ENCODE assay signal across 22 cellular contexts in genomic region chr12:124529595-124530276, GRCh38. TPM values are rescaled to one million over a fixed set of nuclear protein-coding genes. Genes with fewer than 3 reads are reported as not detected.
DNase-seq lines count a peak whose midpoint lies in the region; ATAC-seq and TF ChIP-seq lines count a peak whose summit lies in the region.
"Had no signal": no experiment of that assay in that cellular context is flagged by ENCODE, and none has a peak within 500 bp of the region (broad histone marks: within the 10 kb centered on the region; RNA-seq: fewer than 3 reads in every experiment).

No MANE protein-coding gene starts in this region.

- no peak overlapping the region for H2AFZ ChIP-seq in MM.1S (ENCODE audit: low read length)

- H3K9me3 Mint-ChIP-seq in brain = peaks cover 0 to 8% (median 0%) of the 10 kb centered on the region in 5 experiments
- H3K9me3 Mint-ChIP-seq in osteocyte (ENCODE audit: unreplicated experiment) = peaks cover 5% of the 10 kb centered on the region
- H3K9me3 Mint-ChIP-seq: CD4-positive, alpha-beta T cell; HFFc6 had no signal

- H3K9me2 ChIP-seq in MM.1S (replicated peaks; ENCODE audit: insufficient read depth, low read length) = no peaks in the 10 kb centered on the region

- CTCF ChIA-PET in A673 (lab: Charles Lee) = no interaction called here

- no peak for DNase-seq in A673 (ENCODE audit: low spot score)
- peak; percentile 6 for DNase-seq in MM.1S
- no peak for DNase-seq in osteocyte (ENCODE audit: extremely low spot score, unreplicated experiment)
- DNase-seq in amygdala (lab: John Stamatoyannopoulos, UW) = no peak
- DNase-seq in activated CD4-positive, alpha-beta T cell treated with anti-CD3 and anti-CD28 coated beads for 48 hours = no peak
- DNase-seq: 8988T; CD4-positive, alpha-beta T cell; H9; HFFc6; Karpas-422; MV-4-11; NCI-H1105; NCI-H2029; NCI-H524 treated with DMSO at 0.1 percent for 48 hours; NCI-H774; NK-92 treated with Interleukin-12 subunit alpha and Interleukin-12 subunit beta, amount 100 ng/mL, for 24 hours; PC-3 had no signal

- H3K4me3 Mint-ChIP-seq in brain (no peak overlapping the region), osteocyte (ENCODE audit: unreplicated experiment) (no peak overlapping the region)
- H3K4me3 Mint-ChIP-seq: CD4-positive, alpha-beta T cell; H9; HFFc6 had no signal

- POLR2A ChIA-PET in A673 (lab: Charles Lee; ENCODE audit: low non-redundant PET) = no interaction called here

- H3K9me3 ChIP-seq in A673 (ENCODE audit: low read depth, low read length, poor library complexity, severe bottlenecking) (peaks cover 5% of the 10 kb centered on the region), MM.1S (replicated peaks; ENCODE audit: insufficient read depth, low read length) (no peaks in the 10 kb centered on the region)

- no peaks in the 10 kb centered on the region for H4K20me1 ChIP-seq in MM.1S (ENCODE audit: insufficient read depth, low read length)

- H3K27ac Mint-ChIP-seq in brain = peak overlapping the region in 4 of 5 experiments; percentile 28 to 85 (median 78)
- peak overlapping the region; percentile 16 for H3K27ac Mint-ChIP-seq in osteocyte (ENCODE audit: unreplicated experiment)
- H3K27ac Mint-ChIP-seq: H9, HFFc6 had no signal

- no peaks in the 10 kb centered on the region for H3K27me3 Mint-ChIP-seq in brain
- no peaks in the 10 kb centered on the region for H3K27me3 Mint-ChIP-seq in osteocyte (ENCODE audit: unreplicated experiment)
- H3K27me3 Mint-ChIP-seq: CD4-positive, alpha-beta T cell had no signal

- H3K4me1 ChIP-seq in A673 (ENCODE audit: insufficient read depth, low read length, poor library complexity, severe bottlenecking) = peaks cover 59% of the 10 kb centered on the region
- no peaks in the 10 kb centered on the region for H3K4me1 ChIP-seq in MM.1S (ENCODE audit: low read length)

- no peaks in the 10 kb centered on the region for H3F3A ChIP-seq in MM.1S (ENCODE audit: insufficient read depth, low read length)

- TF ChIP-seq CTCF in A673 (conservative IDR thresholded peaks at IDR 0.05; ENCODE audit: low read depth, low read length) = no peak
- TF ChIP-seq CTCF in MM.1S (IDR thresholded peaks at IDR 0.05; ENCODE audit: low read length) = no peak
- TF ChIP-seq CTCF in brain (conservative IDR thresholded peaks at IDR 0.05) = no peak
- TF ChIP-seq CTCF in osteocyte (IDR thresholded peaks at IDR 0.05) = no peak

- H3K36me3 ChIP-seq in A673 (ENCODE audit: insufficient read depth, low read length, poor library complexity, severe bottlenecking) = peaks cover 4% of the 10 kb centered on the region
- no peaks in the 10 kb centered on the region for H3K36me3 ChIP-seq in MM.1S (replicated peaks; ENCODE audit: insufficient read depth, low read length)

- H3K9ac ChIP-seq in MM.1S (ENCODE audit: low read length) = no peak overlapping the region

- H3K4me3 ChIP-seq in A673 (ENCODE audit: low read depth, low read length, poor library complexity, severe bottlenecking) (no peak overlapping the region), MM.1S (ENCODE audit: low read length) (no peak overlapping the region)

- no peak overlapping the region for H3K4me2 ChIP-seq in MM.1S (ENCODE audit: low read depth, low read length)

- intact Hi-C loops in A673 (cut with micrococcal nuclease; ENCODE audit: unreplicated experiment) = loop anchor here (5.0 kb wide), 1 partner anchor 38 kb away; the partner anchor contains the start of gene NCOR2

- H3K79me2 ChIP-seq in MM.1S (ENCODE audit: low read length) = peaks cover 82% of the 10 kb centered on the region

- ATAC-seq in GM18517 (IDR thresholded peaks at IDR 0.05; ENCODE audit: unreplicated experiment) = no peak
- no peak for ATAC-seq in HG03039 (IDR thresholded peaks at IDR 0.05; ENCODE audit: unreplicated experiment)
- ATAC-seq: PC-3, SK-N-SH treated with all-trans-retinoic acid at 6 μM for 48 hours had no signal

- no TSS peak for BruUV-seq in A673 (replicated peaks; lab: Mats Ljungman, UMichigan)

- H3K27ac ChIP-seq in A673 (ENCODE audit: low read depth, low read length, poor library complexity, severe bottlenecking) = peak overlapping the region; percentile 54
- H3K27ac ChIP-seq in MM.1S (ENCODE audit: low read length) = no peak overlapping the region
- H3K27ac ChIP-seq: HL-60 had no signal

- no peaks in the 10 kb centered on the region for H3K27me3 ChIP-seq in A673 (replicated peaks; ENCODE audit: insufficient read depth, low read depth, low read length, poor library complexity)
- H3K27me3 ChIP-seq in MM.1S (replicated peaks; ENCODE audit: insufficient read depth, low read length) = no peaks in the 10 kb centered on the region

- H3K36me3 Mint-ChIP-seq in brain = peaks cover 22% of the 10 kb centered on the region
- peaks cover 20% of the 10 kb centered on the region for H3K36me3 Mint-ChIP-seq in osteocyte (ENCODE audit: unreplicated experiment)

- H3K4me1 Mint-ChIP-seq in brain (peaks cover 89% of the 10 kb centered on the region), osteocyte (ENCODE audit: unreplicated experiment) (peaks cover 37% of the 10 kb centered on the region)

RNA-seq across cellular contexts. Expression of gene NCOR2, which starts 37.7 kb away (rescaled TPM):
- total RNA-seq in A673 (2021) (227 and 276 TPM in 2 replicates), osteocyte (362 and 381 TPM in 2 replicates)
- 78.6 TPM for polyA plus RNA-seq in brain (ENCODE audit: insufficient read depth, low read depth, low replicate concordance)
